ENCODE assay signal across 19 cellular contexts in the genomic region with DNA sequence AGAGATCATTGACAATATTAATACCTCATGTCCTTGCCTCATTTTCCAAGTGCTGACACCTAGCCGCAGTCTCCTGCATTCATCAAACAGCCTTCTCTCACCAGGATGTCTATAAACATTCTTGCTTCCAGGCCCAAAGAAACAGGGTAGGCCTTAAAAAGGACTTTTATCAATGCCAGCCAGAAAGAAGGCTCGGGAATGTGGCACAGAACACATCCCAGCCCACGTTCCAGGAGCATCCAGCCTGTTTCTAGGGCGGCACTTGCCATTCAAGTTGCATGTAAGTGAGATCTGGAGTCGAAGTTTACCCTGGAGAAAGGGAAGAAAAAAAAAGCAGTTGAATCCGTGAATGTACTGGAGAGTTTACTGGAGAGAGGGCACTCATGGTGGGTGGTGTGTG.
"Had no signal": no experiment of that assay in that cellular context is flagged by ENCODE, and none has a peak within 500 bp of the region (broad histone marks: within the 10 kb centered on the region; RNA-seq: fewer than 3 reads in every experiment).

No MANE protein-coding gene starts in this region.

- H3K36me3 ChIP-seq: right lobe of liver, stomach, thoracic aorta had no signal

- H3K27ac ChIP-seq: foreskin keratinocyte, right lobe of liver, stomach had no signal

- H3K4me1 ChIP-seq: foreskin keratinocyte had no signal

- H3K27me3 ChIP-seq: right lobe of liver, stomach had no signal

- H3K27ac Mint-ChIP-seq: activated CD4-positive, alpha-beta T cell treated with anti-CD3 and anti-CD28 coated beads, Interleukin-2, amount 10 ng/mL, durations not matched to agents 7 days and 5 days; activated naive CD8-positive, alpha-beta T cell; activated T-cell treated with anti-CD3 and anti-CD28 coated beads, Interleukin-2, amount 50 U/mL, for 72 hours; naive thymus-derived CD8-positive, alpha-beta T cell; progenitor cell of endocrine pancreas had no signal

- DNase-seq: activated CD4-positive, alpha-beta T cell treated with anti-CD3 and anti-CD28 coated beads, Interleukin-2, amount 10 ng/mL, durations not matched to agents 7 days and 5 days; activated CD8-positive, alpha-beta memory T cell treated with anti-CD3 and anti-CD28 coated beads, Interleukin-2, amount 50 U/mL, for 48 hours; activated gamma-delta T cell treated with Interleukin-2 at 50 U/mL for 16 hours; activated T-cell treated with anti-CD3 and anti-CD28 coated beads, Interleukin-2, amount 50 U/mL, for 72 hours; amniotic stem cell; foreskin keratinocyte; mucosa of descending colon; naive thymus-derived CD8-positive, alpha-beta T cell; occipital lobe; right lobe of liver; stimulated activated CD4-positive, alpha-beta T cell treated with anti-CD3 and anti-CD28 coated beads, Interleukin-1b, Interleukin-23, amount 100 ng/mL, for 48 hours; stomach; SW 1271 had no signal

- H3K4me3 Mint-ChIP-seq: activated CD4-positive, alpha-beta T cell treated with anti-CD3 and anti-CD28 coated beads, Interleukin-2, amount 10 ng/mL, durations not matched to agents 7 days and 5 days; activated naive CD8-positive, alpha-beta T cell; activated T-cell treated with anti-CD3 and anti-CD28 coated beads, Interleukin-2, amount 50 U/mL, for 72 hours; central memory CD8-positive, alpha-beta T cell; naive thymus-derived CD8-positive, alpha-beta T cell had no signal

- H3K9me3 ChIP-seq: mucosa of descending colon, right lobe of liver, stomach, thoracic aorta had no signal

- H3K4me3 ChIP-seq: coronary artery, lung, mucosa of descending colon, right lobe of liver, stomach, thoracic aorta had no signal

- H3K4me1 Mint-ChIP-seq: activated CD4-positive, alpha-beta T cell treated with anti-CD3 and anti-CD28 coated beads, Interleukin-2, amount 10 ng/mL, durations not matched to agents 7 days and 5 days; central memory CD8-positive, alpha-beta T cell; naive thymus-derived CD8-positive, alpha-beta T cell had no signal

- H3K9me3 Mint-ChIP-seq: activated CD4-positive, alpha-beta T cell treated with anti-CD3 and anti-CD28 coated beads, Interleukin-2, amount 10 ng/mL, durations not matched to agents 7 days and 5 days; activated T-cell treated with anti-CD3 and anti-CD28 coated beads, Interleukin-2, amount 50 U/mL, for 72 hours; naive thymus-derived CD8-positive, alpha-beta T cell had no signal

- H3K27me3 Mint-ChIP-seq: activated CD4-positive, alpha-beta T cell treated with anti-CD3 and anti-CD28 coated beads, Interleukin-2, amount 10 ng/mL, durations not matched to agents 7 days and 5 days; central memory CD8-positive, alpha-beta T cell had no signal

- ATAC-seq: activated T-cell treated with anti-CD3 and anti-CD28 coated beads, Interleukin-2, amount 50 U/mL, for 72 hours; foreskin keratinocyte; mucosa of descending colon; naive thymus-derived CD8-positive, alpha-beta T cell; right lobe of liver had no signal

- H3K36me3 Mint-ChIP-seq: activated naive CD8-positive, alpha-beta T cell; naive thymus-derived CD8-positive, alpha-beta T cell had no signal
